In genomic region chr21:45852886-45853400, GRCh38 we compare ENCODE assay signal across 17 cellular contexts.
DNase-seq lines count a peak whose midpoint lies in the region; ATAC-seq and TF ChIP-seq lines count a peak whose summit lies in the region.
"Had no signal": no experiment of that assay in that cellular context is flagged by ENCODE, and none has a peak within 500 bp of the region (broad histone marks: within the 10 kb centered on the region; RNA-seq: fewer than 3 reads in every experiment).

No MANE protein-coding gene starts in this region.

- H3K27ac Mint-ChIP-seq in CD4-positive, alpha-beta T cell: peak overlapping the region; percentile 38
- no peak overlapping the region for H3K27ac Mint-ChIP-seq in endodermal cell
- H3K27ac Mint-ChIP-seq: IgD-negative memory B cell had no signal

- no peaks in the 10 kb centered on the region for H3K9me3 ChIP-seq in CD4-positive, alpha-beta T cell (ENCODE audit: control insufficient read depth, low read length)
- H3K9me3 ChIP-seq in endodermal cell (ENCODE audit: control insufficient read depth, low read length): no peaks in the 10 kb centered on the region
- H3K9me3 ChIP-seq: BE2C, HAP-1 had no signal

- H3K36me3 ChIP-seq in endodermal cell (ENCODE audit: control insufficient read depth, insufficient read depth, low read length): no peaks in the 10 kb centered on the region
- H3K36me3 ChIP-seq: HAP-1 had no signal

- intact Hi-C loops in CD4-positive, alpha-beta T cell (cut with DNase I, micrococcal nuclease): no loop called here
- intact Hi-C loops in posterior vena cava (cut with DNase I): no loop called here

- H3K27ac ChIP-seq in CD4-positive, alpha-beta T cell (ENCODE audit: low read depth, low read length): no peak overlapping the region
- H3K27ac ChIP-seq in endodermal cell (ENCODE audit: low read depth, low read length): no peak overlapping the region
- H3K27ac ChIP-seq: 22Rv1 had no signal

- no peaks in the 10 kb centered on the region for H3K27me3 Mint-ChIP-seq in CD4-positive, alpha-beta T cell
- no peaks in the 10 kb centered on the region for H3K27me3 Mint-ChIP-seq in endodermal cell (ENCODE audit: insufficient read depth)

- POLR2A ChIA-PET in CD4-positive, alpha-beta T cell (lab: Charles Lee): no interaction called here

- DNase-seq in NCI-H1092 treated with DMSO at 0.1 percent for 48 hours (lab: John Stamatoyannopoulos, UW) (peak; percentile 63), NCI-H1092 (lab: John Stamatoyannopoulos, UW) (no peak), endodermal cell (peak; percentile 37), posterior vena cava (ENCODE audit: low spot score) (peak; percentile 50), RPMI8226 (no peak), A172 (ENCODE audit: low spot score) (no peak)
- peak in 1 of 10 experiments; percentile 6 for DNase-seq in CD4-positive, alpha-beta T cell
- DNase-seq in stimulated activated CD4-positive, alpha-beta T cell treated with anti-CD3 and anti-CD28 coated beads, Interleukin-15, amount 100 ng/mL, for 24 hours: no peak
- DNase-seq: BE2C; CD4-positive, alpha-beta memory T cell; DMS79; NCI-H1417; NCI-H1930; NCI-H526 treated with DMSO at 0.1 percent for 48 hours had no signal

- no peaks in the 10 kb centered on the region for H3K9me3 Mint-ChIP-seq in CD4-positive, alpha-beta T cell
- no peaks in the 10 kb centered on the region for H3K9me3 Mint-ChIP-seq in endodermal cell
- H3K9me3 Mint-ChIP-seq: CD4-positive, alpha-beta memory T cell had no signal

- no peaks in the 10 kb centered on the region for H3K4me1 Mint-ChIP-seq in CD4-positive, alpha-beta T cell (ENCODE audit: low read depth)
- peaks cover 26% of the 10 kb centered on the region for H3K4me1 Mint-ChIP-seq in endodermal cell

- no peaks in the 10 kb centered on the region for H3K36me3 Mint-ChIP-seq in CD4-positive, alpha-beta T cell (ENCODE audit: low read depth)
- H3K36me3 Mint-ChIP-seq in endodermal cell (ENCODE audit: low read depth): no peaks in the 10 kb centered on the region
- H3K36me3 Mint-ChIP-seq: IgD-negative memory B cell had no signal

- H3K27me3 ChIP-seq in CD4-positive, alpha-beta T cell (ENCODE audit: control insufficient read depth, insufficient read depth, low read length): no peaks in the 10 kb centered on the region
- no peaks in the 10 kb centered on the region for H3K27me3 ChIP-seq in endodermal cell (ENCODE audit: control insufficient read depth, insufficient read depth, low read length, poor library complexity, severe bottlenecking)
- H3K27me3 ChIP-seq: BE2C had no signal

- no peak for TF ChIP-seq CTCF in CD4-positive, alpha-beta T cell (IDR thresholded peaks at IDR 0.05)
- TF ChIP-seq CTCF in endodermal cell (conservative IDR thresholded peaks at IDR 0.05): no peak

- H3K4me3 Mint-ChIP-seq in CD4-positive, alpha-beta T cell: no peak overlapping the region
- no peak overlapping the region for H3K4me3 Mint-ChIP-seq in endodermal cell
- H3K4me3 Mint-ChIP-seq: IgD-negative memory B cell had no signal

- CTCF ChIA-PET in CD4-positive, alpha-beta T cell (lab: Charles Lee): no interaction called here

- no peak overlapping the region for H3K9ac ChIP-seq in endodermal cell (ENCODE audit: extremely low read depth, low read length, poor library complexity, severe bottlenecking)

- WGBS in endodermal cell (ENCODE audit: insufficient coverage in 1 of 2, insufficient read length in 1 of 2), 2 experiments: 88 to 94% methylated on average over 12 of the region's 12 CpGs

- no peak overlapping the region for H3K4me3 ChIP-seq in endodermal cell (ENCODE audit: low read length)
- H3K4me3 ChIP-seq: HAP-1 had no signal

- no peak for ATAC-seq in CD4-positive, alpha-beta T cell (ENCODE audit: poor library complexity)

- no peaks in the 10 kb centered on the region for H3K4me1 ChIP-seq in endodermal cell (ENCODE audit: control insufficient read depth, insufficient read depth, low read length)
- H3K4me1 ChIP-seq: BE2C had no signal

Comparison
In these comparisons a context has a peak if more than half of its experiments do, and no peak if none do; other contexts are left out.
1. DNase-seq: peak in NCI-H1092 treated with DMSO at 0.1 percent for 48 hours (single experiment), endodermal cell (single experiment) and posterior vena cava (single experiment); none in NCI-H1092 (single experiment), RPMI8226 (single experiment), stimulated activated CD4-positive, alpha-beta T cell treated with anti-CD3 and anti-CD28 coated beads, Interleukin-15, amount 100 ng/mL, for 24 hours (single experiment) and A172 (single experiment).